22 cellular contexts compared by ENCODE assay signal in the genomic region with DNA sequence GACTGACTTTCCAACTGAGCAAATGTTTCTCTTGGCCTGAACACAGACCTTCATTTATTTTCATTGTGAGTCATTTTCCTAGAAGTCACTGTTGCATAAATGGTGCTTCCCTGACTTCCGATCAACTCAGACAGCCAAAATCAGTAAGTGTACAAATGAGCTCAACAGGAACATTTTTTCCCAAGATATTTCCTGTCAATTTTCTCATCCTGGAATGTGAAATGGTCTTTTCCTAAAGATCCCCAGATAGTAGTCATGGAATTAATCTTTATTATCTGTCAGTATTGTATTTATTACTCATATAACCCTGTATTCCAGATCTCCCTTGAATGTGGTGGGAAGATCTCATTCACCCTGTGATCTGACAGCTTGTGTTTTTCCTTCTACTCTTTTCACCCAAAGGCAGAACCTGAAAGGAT.
DNase-seq lines count a peak whose midpoint lies in the region; FAIRE-seq and TF ChIP-seq lines count a peak whose summit lies in the region.
"Had no signal": no experiment of that assay in that cellular context is flagged by ENCODE, and none has a peak within 500 bp of the region (broad histone marks: within the 10 kb centered on the region; RNA-seq: fewer than 3 reads in every experiment).

No MANE protein-coding gene starts in this region.

- peaks cover 2% of the 10 kb centered on the region for H3K36me3 Mint-ChIP-seq in astrocyte (ENCODE audit: low read depth, unreplicated experiment)
- H3K36me3 Mint-ChIP-seq in nephron (ENCODE audit: low read depth): no peaks in the 10 kb centered on the region
- H3K36me3 Mint-ChIP-seq: CD8-positive, alpha-beta T cell had no signal

- no peak for TF ChIP-seq EP300 in esophagus muscularis mucosa (IDR thresholded peaks at IDR 0.05)

- CTCF ChIA-PET in HEK293 (lab: Yijun Ruan, JAX): interaction anchor here (0.6 kb wide), 1 partner anchor 391 kb away, joined by 3 read pairs; no protein-coding TSS in a partner anchor

- TF ChIP-seq CTCF in HEK293 (tag by site-specific recombination; IDR thresholded peaks at IDR 0.05) (no peak), astrocyte (IDR thresholded peaks at IDR 0.05; ENCODE audit: insufficient read depth, low read depth, low read length) (no peak), fibroblast of lung (conservative IDR thresholded peaks at IDR 0.05 in 1 of 2, IDR thresholded peaks at IDR 0.05 in 1 of 2; ENCODE audit: low read depth in 1 of 2, low read length in 2 of 2) (no peak), nephron (IDR thresholded peaks at IDR 0.05; ENCODE audit: unreplicated experiment in 3 of 3) (no peak), esophagus muscularis mucosa (IDR thresholded peaks at IDR 0.05) (no peak)

- no peaks in the 10 kb centered on the region for H3K4me1 ChIP-seq in HEK293 (ENCODE audit: control insufficient read depth, insufficient read depth, low read length)
- peaks cover 5% of the 10 kb centered on the region for H3K4me1 ChIP-seq in astrocyte (ENCODE audit: insufficient read depth, low read length)
- H3K4me1 ChIP-seq in fibroblast of lung (ENCODE audit: control insufficient read depth, extremely low read depth, insufficient read depth, low read length): no peaks in the 10 kb centered on the region
- no peaks in the 10 kb centered on the region for H3K4me1 ChIP-seq in esophagus muscularis mucosa
- H3K4me1 ChIP-seq: adrenal gland had no signal

- H3K27ac Mint-ChIP-seq in astrocyte (ENCODE audit: unreplicated experiment) (peak overlapping the region; percentile 44), nephron (peak overlapping the region in 2 of 3 experiments; percentile 8 to 40)
- H3K27ac Mint-ChIP-seq: CD8-positive, alpha-beta T cell; effector memory CD8-positive, alpha-beta T cell had no signal

- no peaks in the 10 kb centered on the region for H3K79me2 ChIP-seq in astrocyte (ENCODE audit: insufficient read depth, low read length)
- no peaks in the 10 kb centered on the region for H3K79me2 ChIP-seq in fibroblast of lung (ENCODE audit: control insufficient read depth, insufficient read depth, low read length)

- H2AFZ ChIP-seq in astrocyte (ENCODE audit: low read depth, low read length) (no peak overlapping the region), fibroblast of lung (ENCODE audit: low read length) (no peak overlapping the region)

- 39% methylated on average over 1 of the region's 1 CpG for WGBS in esophagus muscularis mucosa

- FAIRE-seq in astrocyte (lab: Jason Lieb, UNC): no peak

- H3K4me1 Mint-ChIP-seq in astrocyte (ENCODE audit: low read depth, unreplicated experiment): peaks cover 12% of the 10 kb centered on the region
- peaks cover 6% of the 10 kb centered on the region for H3K4me1 Mint-ChIP-seq in nephron

- intact Hi-C loops in esophagus muscularis mucosa (cut with DNase I): no loop called here

- no peak overlapping the region for H3K4me3 Mint-ChIP-seq in astrocyte (ENCODE audit: unreplicated experiment)
- H3K4me3 Mint-ChIP-seq in nephron: no peak overlapping the region
- H3K4me3 Mint-ChIP-seq: CD8-positive, alpha-beta T cell; effector memory CD8-positive, alpha-beta T cell had no signal

- H3K27ac ChIP-seq in HEK293 (ENCODE audit: extremely low read depth, low read depth, low read length) (no peak overlapping the region), astrocyte (ENCODE audit: low read depth, low read length) (no peak overlapping the region), fibroblast of lung (ENCODE audit: insufficient read depth, low read length) (no peak overlapping the region), esophagus muscularis mucosa (replicated peaks in 1 of 4) (no peak overlapping the region)
- H3K27ac ChIP-seq: adrenal gland, VCaP had no signal

- H3K27me3 Mint-ChIP-seq in astrocyte (ENCODE audit: low read depth, unreplicated experiment): no peaks in the 10 kb centered on the region
- H3K27me3 Mint-ChIP-seq in nephron (ENCODE audit: low read depth): no peaks in the 10 kb centered on the region
- H3K27me3 Mint-ChIP-seq: effector memory CD8-positive, alpha-beta T cell had no signal

- H3K9me3 Mint-ChIP-seq in astrocyte (ENCODE audit: unreplicated experiment) (peaks cover 4% of the 10 kb centered on the region), nephron (peaks cover 10% of the 10 kb centered on the region)

- H3K9me3 ChIP-seq in HEK293 (ENCODE audit: control insufficient read depth, insufficient read depth, low read depth, low read length) (no peaks in the 10 kb centered on the region), astrocyte (ENCODE audit: insufficient read depth, low read depth, low read length) (no peaks in the 10 kb centered on the region), fibroblast of lung (ENCODE audit: control insufficient read depth, insufficient read depth, low read depth, low read length) (no peaks in the 10 kb centered on the region), esophagus muscularis mucosa (peaks cover 0 to 8% (median 4%) of the 10 kb centered on the region in 4 donors)
- H3K9me3 ChIP-seq: adrenal gland had no signal

- H4K20me1 ChIP-seq in astrocyte (ENCODE audit: insufficient read depth, low read length) (no peaks in the 10 kb centered on the region), fibroblast of lung (ENCODE audit: control insufficient read depth, extremely low read depth, insufficient read depth, low read length) (no peaks in the 10 kb centered on the region)

- DNase-seq in astrocyte (ENCODE audit: low read depth) (peak; percentile 29), fibroblast of lung (ENCODE audit: low read depth in 2 of 2) (peak; percentile 31 to 37), esophagus muscularis mucosa (ENCODE audit: extremely low spot score) (no peak), NCI-H510A treated with DMSO at 0.1 percent for 48 hours (lab: John Stamatoyannopoulos, UW) (no peak), germinal center (ENCODE audit: low spot score) (no peak), amygdala (lab: John Stamatoyannopoulos, UW) (no peak)
- DNase-seq: activated CD4-positive, alpha-beta T cell treated with anti-CD3 and anti-CD28 coated beads, Interleukin-2, amount 50 U/mL, for 48 hours; activated gamma-delta T cell treated with Interleukin-2 at 50 U/mL for 16 hours; adrenal gland; CD8-positive, alpha-beta T cell; DMS79; effector memory CD8-positive, alpha-beta T cell; hippocampal formation; mucosa of descending colon; NCI-H1105; NCI-H524 treated with DMSO at 0.1 percent for 48 hours; Right ventricle myocardium superior; stimulated activated CD4-positive, alpha-beta T cell treated with anti-CD3 and anti-CD28 coated beads, Interleukin-12 subunit alpha, Interleukin-12 subunit beta, amount 100 ng/mL, for 4 hours; stimulated activated CD8-positive, alpha-beta memory T cell treated with anti-CD3 and anti-CD28 coated beads, Interleukin-4, amount 100 ng/mL, for 48 hours had no signal

- POLR2A ChIA-PET in HEK293 (lab: Yijun Ruan, JAX): no interaction called here

- no peak overlapping the region for H3K4me2 ChIP-seq in astrocyte (ENCODE audit: low read length)
- H3K4me2 ChIP-seq in fibroblast of lung (ENCODE audit: extremely low read depth, insufficient read depth, low read length): no peak overlapping the region

- H3K27me3 ChIP-seq in astrocyte (ENCODE audit: insufficient read depth, low read length): no peaks in the 10 kb centered on the region
- no peaks in the 10 kb centered on the region for H3K27me3 ChIP-seq in fibroblast of lung (ENCODE audit: control insufficient read depth, insufficient read depth, low read length)
- H3K27me3 ChIP-seq in esophagus muscularis mucosa: no peaks in the 10 kb centered on the region
- H3K27me3 ChIP-seq: adrenal gland had no signal

- H3K36me3 ChIP-seq in HEK293 (ENCODE audit: control insufficient read depth in 2 of 2, insufficient read depth in 1 of 2, low read length in 2 of 2) (no peaks in the 10 kb centered on the region), astrocyte (ENCODE audit: insufficient read depth, low read length) (no peaks in the 10 kb centered on the region), fibroblast of lung (ENCODE audit: control insufficient read depth, insufficient read depth, low read length) (no peaks in the 10 kb centered on the region), esophagus muscularis mucosa (no peaks in the 10 kb centered on the region)
- H3K36me3 ChIP-seq: adrenal gland had no signal

- no peak for TF ChIP-seq POLR2A in esophagus muscularis mucosa (IDR thresholded peaks at IDR 0.05; ENCODE audit: low read depth)

- no peak overlapping the region for H3K9ac ChIP-seq in astrocyte (ENCODE audit: low read length)
- H3K9ac ChIP-seq in fibroblast of lung (ENCODE audit: insufficient read depth, low read length): no peak overlapping the region

- H3K4me3 ChIP-seq in HEK293 (ENCODE audit: low read depth, low read length) (no peak overlapping the region), astrocyte (ENCODE audit: insufficient read depth, low read depth, low read length) (no peak overlapping the region), fibroblast of lung (replicated peaks in 1 of 4; ENCODE audit: control extremely low read depth in 1 of 4, insufficient read depth in 1 of 4, low read depth in 3 of 4, low read length in 4 of 4) (no peak overlapping the region), esophagus muscularis mucosa (no peak overlapping the region)
- H3K4me3 ChIP-seq: adrenal gland, mucosa of descending colon had no signal

TF ChIP-seq in HEK293, 187 proteins besides CTCF, POLR2A, EP300 and RAD21:
- TF ChIP-seq ZNF146 (tag by site-specific recombination; IDR thresholded peaks at IDR 0.05): no peak
- TF ChIP-seq, protein P1, sequence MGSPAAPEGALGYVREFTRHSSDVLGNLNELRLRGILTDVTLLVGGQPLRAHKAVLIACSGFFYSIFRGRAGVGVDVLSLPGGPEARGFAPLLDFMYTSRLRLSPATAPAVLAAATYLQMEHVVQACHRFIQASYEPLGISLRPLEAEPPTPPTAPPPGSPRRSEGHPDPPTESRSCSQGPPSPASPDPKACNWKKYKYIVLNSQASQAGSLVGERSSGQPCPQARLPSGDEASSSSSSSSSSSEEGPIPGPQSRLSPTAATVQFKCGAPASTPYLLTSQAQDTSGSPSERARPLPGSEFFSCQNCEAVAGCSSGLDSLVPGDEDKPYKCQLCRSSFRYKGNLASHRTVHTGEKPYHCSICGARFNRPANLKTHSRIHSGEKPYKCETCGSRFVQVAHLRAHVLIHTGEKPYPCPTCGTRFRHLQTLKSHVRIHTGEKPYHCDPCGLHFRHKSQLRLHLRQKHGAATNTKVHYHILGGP (tag by site-specific recombination; IDR thresholded peaks at IDR 0.05): peak; percentile 55; the same call in 1 of the 2 replicates
TF ChIP-seq in HEK293: peak in this region for 1.

Comparison
In these comparisons a context has a peak if more than half of its experiments do, and no peak if none do; other contexts are left out.
1. DNase-seq: peak in astrocyte (single experiment) and fibroblast of lung (2 of 2); none in esophagus muscularis mucosa (single experiment), NCI-H510A treated with DMSO at 0.1 percent for 48 hours (single experiment), germinal center (single experiment) and amygdala (0 of 56).